In genomic region chr14:34387974-34388533, GRCh38 we compare ENCODE assay signal across 19 cellular contexts.
"Had no signal": no experiment of that assay in that cellular context is flagged by ENCODE, and none has a peak within 500 bp of the region (broad histone marks: within the 10 kb centered on the region; RNA-seq: fewer than 3 reads in every experiment).

No MANE protein-coding gene starts in this region.

- ATAC-seq: activated CD8-positive, alpha-beta T cell treated with anti-CD3 and anti-CD28 coated beads for 36 hours; activated naive CD4-positive, alpha-beta T cell treated with anti-CD3 and anti-CD28 coated beads, Interleukin-2, amount 50 U/mL, for 72 hours; left cardiac atrium; natural killer cell treated with Interleukin-12 subunit alpha and Interleukin-12 subunit beta and Interleukin-15 and Interleukin-18, amount 100 ng/mL, for 72 hours; upper lobe of right lung had no signal

- H3K4me3 Mint-ChIP-seq: activated CD4-positive, alpha-beta T cell treated with anti-CD3 and anti-CD28 coated beads, Interleukin-2, amount 10 ng/mL, durations not matched to agents 7 days and 5 days; activated CD8-positive, alpha-beta T cell treated with anti-CD3 and anti-CD28 coated beads for 36 hours; activated T-helper 1 cell treated with anti-CD3 and anti-CD28 coated beads, Interleukin-12 subunit alpha, Interleukin-12 subunit beta, Interleukin-2, Interleukin-4 antibody, amounts not matched to agents 30 ng/mL and 10 ng/mL and 1 ng/mL, durations not matched to agents 14 hours and 24 hours and 36 hours; immature natural killer cell; natural killer cell treated with Interleukin-12 subunit alpha and Interleukin-12 subunit beta and Interleukin-15 and Interleukin-18, amount 100 ng/mL, for 72 hours had no signal

- H3K27me3 Mint-ChIP-seq: progenitor cell of endocrine pancreas had no signal

- H3K9me3 Mint-ChIP-seq: activated CD4-positive, alpha-beta T cell treated with anti-CD3 and anti-CD28 coated beads, Interleukin-2, amount 10 ng/mL, durations not matched to agents 7 days and 5 days; activated CD8-positive, alpha-beta T cell treated with anti-CD3 and anti-CD28 coated beads for 36 hours; activated T-helper 1 cell treated with anti-CD3 and anti-CD28 coated beads, Interleukin-12 subunit alpha, Interleukin-12 subunit beta, Interleukin-2, Interleukin-4 antibody, amounts not matched to agents 30 ng/mL and 10 ng/mL and 1 ng/mL, durations not matched to agents 14 hours and 24 hours and 36 hours had no signal

- DNase-seq: activated CD4-positive, alpha-beta T cell treated with anti-CD3 and anti-CD28 coated beads, Interleukin-2, amount 10 ng/mL, durations not matched to agents 7 days and 5 days; activated CD8-positive, alpha-beta T cell treated with anti-CD3 and anti-CD28 coated beads for 36 hours; activated gamma-delta T cell treated with Interleukin-2 at 50 U/mL for 16 hours; amniotic stem cell; cortex of kidney; foreskin fibroblast; immature natural killer cell; left cardiac atrium; midbrain; spleen; stimulated activated CD4-positive, alpha-beta T cell treated with anti-CD3 and anti-CD28 coated beads, Interleukin-4, amount 100 ng/mL, for 24 hours; stimulated activated naive CD8-positive, alpha-beta T cell treated with anti-CD3 and anti-CD28 coated beads, Interleukin-15, Interleukin-2, amounts not matched to agents 100 U/mL and 50 U/mL, for 24 hours; T-helper 2 cell; thyroid gland; upper lobe of right lung had no signal

- H3K4me1 Mint-ChIP-seq: activated CD4-positive, alpha-beta T cell treated with anti-CD3 and anti-CD28 coated beads, Interleukin-2, amount 10 ng/mL, durations not matched to agents 7 days and 5 days; immature natural killer cell had no signal

- H3K27ac Mint-ChIP-seq: activated CD4-positive, alpha-beta T cell treated with anti-CD3 and anti-CD28 coated beads, Interleukin-2, amount 10 ng/mL, durations not matched to agents 7 days and 5 days; activated CD8-positive, alpha-beta T cell treated with anti-CD3 and anti-CD28 coated beads for 36 hours; activated T-helper 1 cell treated with anti-CD3 and anti-CD28 coated beads, Interleukin-12 subunit alpha, Interleukin-12 subunit beta, Interleukin-2, Interleukin-4 antibody, amounts not matched to agents 30 ng/mL and 10 ng/mL and 1 ng/mL, durations not matched to agents 14 hours and 24 hours and 36 hours; immature natural killer cell; natural killer cell treated with Interleukin-12 subunit alpha and Interleukin-12 subunit beta and Interleukin-15 and Interleukin-18, amount 100 ng/mL, for 72 hours; progenitor cell of endocrine pancreas had no signal

- H3K36me3 Mint-ChIP-seq: activated naive CD4-positive, alpha-beta T cell treated with anti-CD3 and anti-CD28 coated beads, Interleukin-2, amount 50 U/mL, for 72 hours; immature natural killer cell had no signal
